Comparison of ENCODE assay signal across 17 cellular contexts in genomic region chr21:45390831-45391742, GRCh38.
"Had no signal": no experiment of that assay in that cellular context is flagged by ENCODE, and none has a peak within 500 bp of the region (broad histone marks: within the 10 kb centered on the region; RNA-seq: fewer than 3 reads in every experiment).

No MANE protein-coding gene starts in this region.

- H3K27ac Mint-ChIP-seq: activated naive CD4-positive, alpha-beta T cell treated with anti-CD3 and anti-CD28 coated beads, Interleukin-2, amount 10 ng/mL, durations not matched to agents 7 days and 5 days; activated T-helper 17 cell treated with anti-CD3 and anti-CD28 coated beads, Interleukin-2, amount 50 U/mL, for 72 hours; brain; stimulated activated memory B cell treated with anti-CD40 and anti-IgM and Interleukin-4, amounts not matched to agents 10 μg/mL and 1 μg/mL and 100 μg/mL, for 72 hours had no signal

- H3K27me3 ChIP-seq: tibial artery, uterus had no signal

- DNase-seq: activated CD4-positive, alpha-beta T cell treated with anti-CD3 and anti-CD28 coated beads for 1 hour; activated CD4-positive, alpha-beta T cell treated with anti-CD3 and anti-CD28 coated beads, Interleukin-2, amount 50 U/mL, for 4 hours; activated naive CD4-positive, alpha-beta T cell treated with anti-CD3 and anti-CD28 coated beads, Interleukin-2, amount 10 ng/mL, durations not matched to agents 7 days and 5 days; amygdala; effector memory CD4-positive, alpha-beta T cell; foreskin fibroblast; mammary epithelial cell; stimulated activated CD4-positive, alpha-beta T cell treated with anti-CD3 and anti-CD28 coated beads, Interleukin-2, amount 100 ng/mL, for 48 hours; T1000 had no signal

- ATAC-seq: activated T-helper 17 cell treated with anti-CD3 and anti-CD28 coated beads, Interleukin-2, amount 50 U/mL, for 72 hours; left colon; stimulated activated memory B cell treated with anti-CD40 and anti-IgM and Interleukin-4, amounts not matched to agents 10 μg/mL and 1 μg/mL and 100 μg/mL, for 72 hours had no signal

- H3K9me3 ChIP-seq: tibial artery, uterus had no signal

- H3K4me3 ChIP-seq: SK-N-MC, tibial artery, uterus had no signal

- H3K36me3 ChIP-seq: tibial artery, uterus had no signal

- H3K4me1 Mint-ChIP-seq: activated naive CD4-positive, alpha-beta T cell treated with anti-CD3 and anti-CD28 coated beads, Interleukin-2, amount 10 ng/mL, durations not matched to agents 7 days and 5 days; activated T-helper 17 cell treated with anti-CD3 and anti-CD28 coated beads, Interleukin-2, amount 50 U/mL, for 72 hours; stimulated activated memory B cell treated with anti-CD40 and anti-IgM and Interleukin-4, amounts not matched to agents 10 μg/mL and 1 μg/mL and 100 μg/mL, for 72 hours had no signal

- H3K27ac ChIP-seq: SK-N-MC, tibial artery, uterus had no signal

- H3K9me3 Mint-ChIP-seq: activated naive CD4-positive, alpha-beta T cell treated with anti-CD3 and anti-CD28 coated beads, Interleukin-2, amount 10 ng/mL, durations not matched to agents 7 days and 5 days; activated T-helper 17 cell treated with anti-CD3 and anti-CD28 coated beads, Interleukin-2, amount 50 U/mL, for 72 hours; nephron; stimulated activated memory B cell treated with anti-CD40 and anti-IgM and Interleukin-4, amounts not matched to agents 10 μg/mL and 1 μg/mL and 100 μg/mL, for 72 hours had no signal

- H3K4me3 Mint-ChIP-seq: activated naive CD4-positive, alpha-beta T cell treated with anti-CD3 and anti-CD28 coated beads, Interleukin-2, amount 10 ng/mL, durations not matched to agents 7 days and 5 days; activated T-helper 17 cell treated with anti-CD3 and anti-CD28 coated beads, Interleukin-2, amount 50 U/mL, for 72 hours; brain; nephron; stimulated activated memory B cell treated with anti-CD40 and anti-IgM and Interleukin-4, amounts not matched to agents 10 μg/mL and 1 μg/mL and 100 μg/mL, for 72 hours had no signal
